In genomic region chr21:33362044-33362555, GRCh38 we compare ENCODE assay signal across 7 cellular contexts. TPM values are rescaled to one million over a fixed set of nuclear protein-coding genes. Genes with fewer than 3 reads are reported as not detected.
A peak's percentile ranks its signal among the peaks of the same experiment; 100 is the strongest.
DNase-seq lines count a peak whose midpoint lies in the region; ATAC-seq and TF ChIP-seq lines count a peak whose summit lies in the region.

No MANE protein-coding gene starts in this region.

- H3K27me3 ChIP-seq in psoas muscle (ENCODE audit: insufficient read depth in 3 of 3, low read length in 2 of 3) = no peaks in the 10 kb centered on the region

- POLR2A ChIA-PET in activated CD8-positive, alpha-beta T cell treated with anti-CD3 and anti-CD28 coated beads for 36 hours (lab: Charles Lee) = interaction anchor here (0.6 to 2.0 kb wide), 9 partner anchors 13 to 154 kb away, joined by 3 to 11 read pairs (median 3); partner anchors contain the start of gene IFNAR1

- H3K27ac ChIP-seq in psoas muscle = no peak overlapping the region

- intact Hi-C loops in activated CD8-positive, alpha-beta T cell treated with anti-CD3 and anti-CD28 coated beads for 36 hours (cut with micrococcal nuclease) = loop anchor here (5.0 kb wide), 2 partner anchors 75 to 160 kb away; no protein-coding TSS in a partner anchor
- intact Hi-C loops in psoas muscle (cut with DNase I) = loop anchor here (5.0 kb wide), 2 partner anchors 85 to 165 kb away; no protein-coding TSS in a partner anchor
- intact Hi-C loops in posterior vena cava (cut with DNase I) = loop anchor here in 1 of 2 donors (10.0 kb wide), 1 partner anchor 73 kb away; no protein-coding TSS in a partner anchor

- peaks cover 0 to 10% of the 10 kb centered on the region in 2 donors for H3K36me3 ChIP-seq in psoas muscle (ENCODE audit: insufficient read depth in 1 of 2, low read depth in 1 of 2)

- peak overlapping the region; percentile 41 for H3K4me3 ChIP-seq in psoas muscle

- H3K36me3 Mint-ChIP-seq in activated CD8-positive, alpha-beta T cell treated with anti-CD3 and anti-CD28 coated beads for 36 hours (ENCODE audit: low read depth) = no peaks in the 10 kb centered on the region

- TF ChIP-seq CTCF in activated CD8-positive, alpha-beta T cell treated with anti-CD3 and anti-CD28 coated beads for 36 hours (IDR thresholded peaks at IDR 0.05) = no peak
- no peak for TF ChIP-seq CTCF in psoas muscle (IDR thresholded peaks at IDR 0.05)

- DNase-seq in NCI-H524 (lab: John Stamatoyannopoulos, UW) (peak; percentile 18 to 73), germinal center (ENCODE audit: low spot score) (peak; percentile 30), psoas muscle (no peak), posterior vena cava (ENCODE audit: low spot score) (no peak), glomerular visceral epithelial cell (ENCODE audit: extremely low spot score) (no peak)
- peak; percentile 74 for DNase-seq in activated CD8-positive, alpha-beta T cell treated with anti-CD3 and anti-CD28 coated beads for 36 hours

- H3K9me3 ChIP-seq in psoas muscle = peaks cover 5% of the 10 kb centered on the region

- H3K4me3 Mint-ChIP-seq in activated CD8-positive, alpha-beta T cell treated with anti-CD3 and anti-CD28 coated beads for 36 hours = peak overlapping the region; percentile 73

- peaks cover 12% of the 10 kb centered on the region for H3K4me1 ChIP-seq in psoas muscle

- H3K9me3 Mint-ChIP-seq in activated CD8-positive, alpha-beta T cell treated with anti-CD3 and anti-CD28 coated beads for 36 hours = peaks cover 7% of the 10 kb centered on the region

- CTCF ChIA-PET in activated CD8-positive, alpha-beta T cell treated with anti-CD3 and anti-CD28 coated beads for 36 hours (lab: Charles Lee) = interaction anchor here (0.7 to 4.3 kb wide), 46 partner anchors 7 to 585 kb away, joined by 3 to 58 read pairs (median 6); partner anchors contain the start of genes IFNAR1 and IFNGR2

- peaks cover 17% of the 10 kb centered on the region for H3K4me1 Mint-ChIP-seq in activated CD8-positive, alpha-beta T cell treated with anti-CD3 and anti-CD28 coated beads for 36 hours (ENCODE audit: low read depth)

- ATAC-seq in GM21825 (IDR thresholded peaks at IDR 0.05; ENCODE audit: unreplicated experiment) (peak; percentile 48), psoas muscle (peak in 3 of 4 donors; percentile 12 to 31 (median 25))
- ATAC-seq in activated CD8-positive, alpha-beta T cell treated with anti-CD3 and anti-CD28 coated beads for 36 hours = peak; percentile 74

- peak overlapping the region; percentile 93 for H3K27ac Mint-ChIP-seq in activated CD8-positive, alpha-beta T cell treated with anti-CD3 and anti-CD28 coated beads for 36 hours

- 36 to 40% (median 37%) methylated on average over 12 of the region's 12 CpGs for WGBS in psoas muscle, 3 donors

- H3K27me3 Mint-ChIP-seq in activated CD8-positive, alpha-beta T cell treated with anti-CD3 and anti-CD28 coated beads for 36 hours = no peaks in the 10 kb centered on the region

RNA-seq across cellular contexts. Expression of gene IFNAR1, which starts 37.3 kb away (rescaled TPM):
- 10 to 100 TPM; 25.6 to 30.3 TPM for total RNA-seq in activated CD8-positive, alpha-beta T cell treated with anti-CD3 and anti-CD28 coated beads for 36 hours
- total RNA-seq in psoas muscle = 10 to 100 TPM; 16.1 to 20.8 (median 18.2) TPM
- 10 to 100 TPM; 10.4 to 31.6 (median 10.9) TPM for polyA plus RNA-seq in psoas muscle
- 10 to 100 TPM; 38.5 to 46.2 TPM for total RNA-seq in posterior vena cava

RNA-seq across cellular contexts. Expression of gene IFNGR2, which starts 41.1 kb away (rescaled TPM):
- 1 to 10 TPM; 7.8 to 9.8 TPM for total RNA-seq in activated CD8-positive, alpha-beta T cell treated with anti-CD3 and anti-CD28 coated beads for 36 hours
- 10 to 100 TPM; 16.0 to 42.9 (median 31.3) TPM for total RNA-seq in psoas muscle
- 10 to 100 TPM; 11.7 to 24.7 (median 22.2) TPM for polyA plus RNA-seq in psoas muscle
- total RNA-seq in posterior vena cava = 10 to 100 TPM; 50.2 to 51.0 TPM

Comparison
In these comparisons a context has a peak if more than half of its experiments do, and no peak if none do; other contexts are left out.
1. DNase-seq: peak in NCI-H524 (2 of 2), activated CD8-positive, alpha-beta T cell treated with anti-CD3 and anti-CD28 coated beads for 36 hours (single experiment) and germinal center (single experiment); none in psoas muscle (0 of 2), posterior vena cava (single experiment) and glomerular visceral epithelial cell (single experiment).
2. Peak in every context shown above with its lines, with median percentiles within 50 percentile points of each other: ATAC-seq.